Comparison of ENCODE assay signal across 8 cellular contexts in the genomic region with DNA sequence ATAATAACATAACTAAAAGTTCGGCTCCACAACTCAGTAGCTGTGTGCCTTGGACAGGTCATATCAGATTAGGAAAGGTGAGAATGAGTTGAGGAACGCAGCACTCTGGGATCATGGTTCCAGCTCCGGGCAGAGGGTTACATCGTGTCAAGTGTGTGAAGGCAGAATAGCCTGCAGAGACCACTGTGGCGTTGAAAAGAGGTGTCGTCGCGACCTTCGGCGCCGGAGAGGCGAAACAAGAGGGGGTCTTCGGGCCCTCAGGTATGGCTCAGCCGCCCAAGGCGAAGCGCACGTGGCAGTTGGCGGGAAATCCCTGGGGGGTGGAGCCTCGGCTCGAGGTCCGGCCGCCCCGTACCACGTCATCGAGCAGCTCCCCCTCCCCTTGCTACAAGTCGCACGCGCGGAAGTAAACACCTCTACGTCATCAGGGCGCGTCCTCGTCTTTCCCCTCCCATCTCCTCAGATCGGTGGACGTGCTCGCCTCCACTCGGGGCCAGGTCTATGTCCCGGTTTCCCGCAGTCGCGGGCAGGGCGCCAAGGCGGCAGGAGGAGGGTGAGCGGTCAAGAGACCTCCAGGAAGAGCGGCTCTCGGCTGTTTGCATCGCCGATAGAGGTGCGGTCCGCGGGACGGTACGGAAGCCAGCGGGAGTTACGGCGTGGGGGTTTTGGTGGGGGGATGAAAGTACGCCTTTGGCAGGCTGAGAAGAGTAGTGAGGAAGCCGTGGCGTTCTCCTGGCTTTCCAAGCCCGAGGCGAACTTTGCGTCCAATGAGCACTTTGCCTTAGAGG. TPM values are rescaled to one million over a fixed set of nuclear protein-coding genes. Genes with fewer than 3 reads are reported as not detected.
DNase-seq lines count a peak whose midpoint lies in the region; ATAC-seq, FAIRE-seq and TF ChIP-seq lines count a peak whose summit lies in the region.

A gene with protein sequence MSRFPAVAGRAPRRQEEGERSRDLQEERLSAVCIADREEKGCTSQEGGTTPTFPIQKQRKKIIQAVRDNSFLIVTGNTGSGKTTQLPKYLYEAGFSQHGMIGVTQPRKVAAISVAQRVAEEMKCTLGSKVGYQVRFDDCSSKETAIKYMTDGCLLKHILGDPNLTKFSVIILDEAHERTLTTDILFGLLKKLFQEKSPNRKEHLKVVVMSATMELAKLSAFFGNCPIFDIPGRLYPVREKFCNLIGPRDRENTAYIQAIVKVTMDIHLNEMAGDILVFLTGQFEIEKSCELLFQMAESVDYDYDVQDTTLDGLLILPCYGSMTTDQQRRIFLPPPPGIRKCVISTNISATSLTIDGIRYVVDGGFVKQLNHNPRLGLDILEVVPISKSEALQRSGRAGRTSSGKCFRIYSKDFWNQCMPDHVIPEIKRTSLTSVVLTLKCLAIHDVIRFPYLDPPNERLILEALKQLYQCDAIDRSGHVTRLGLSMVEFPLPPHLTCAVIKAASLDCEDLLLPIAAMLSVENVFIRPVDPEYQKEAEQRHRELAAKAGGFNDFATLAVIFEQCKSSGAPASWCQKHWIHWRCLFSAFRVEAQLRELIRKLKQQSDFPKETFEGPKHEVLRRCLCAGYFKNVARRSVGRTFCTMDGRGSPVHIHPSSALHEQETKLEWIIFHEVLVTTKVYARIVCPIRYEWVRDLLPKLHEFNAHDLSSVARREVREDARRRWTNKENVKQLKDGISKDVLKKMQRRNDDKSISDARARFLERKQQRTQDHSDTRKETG (plus strand): TSS at position 440 of the 788 bp plus-strand sequence. CDS start 62 bp downstream, at position 502.

- peak within 1 kb of the TSS; percentile 79 for H3K27ac ChIP-seq in right cardiac atrium (ENCODE audit: low read length)

- H3K4me1 ChIP-seq in right cardiac atrium (ENCODE audit: control insufficient read depth, insufficient read depth, low read length), result peaks cover 3% of the 10 kb centered on the region

- no peaks in the 10 kb centered on the region for H3K9me3 ChIP-seq in right cardiac atrium (ENCODE audit: control insufficient read depth, low read length)

- TF ChIP-seq POLR2A in GM12892 (IDR thresholded peaks at IDR 0.05; ENCODE audit: low read depth, low read length), result peak; percentile 67; the same call in 1 of the 2 replicates

- DNase-seq in GM12892 (ENCODE audit: insufficient read length) (peak; percentile 82), NCI-H1930 (lab: John Stamatoyannopoulos, UW) (peak; percentile 70 to 77), anterior cingulate cortex (lab: John Stamatoyannopoulos, UW) (peak; percentile 24 to 96 (median 85)), right cardiac atrium (peak; percentile 96 to 98 (median 97)), pulmonary artery endothelial cell (ENCODE audit: low read depth, low spot score) (peak; percentile 87), urothelium cell line (ENCODE audit: low spot score) (peak; percentile 100)

- ATAC-seq in HG02885 (IDR thresholded peaks at IDR 0.05; ENCODE audit: poor library complexity, unreplicated experiment) (peak; percentile 85), right cardiac atrium (peak; percentile 99)

- intact Hi-C loops in T-helper 2 cell treated with Interferon-gamma antibody and Interleukin-4, amounts not matched to agents 100 ng/mL and 5 ng/mL, for 36 hours (cut with micrococcal nuclease), result loop anchor here (1.0 to 10.0 kb wide), 3 partner anchors 54 to 411 kb away; a partner anchor contains a TSS
- intact Hi-C loops in right cardiac atrium (cut with DNase I), result no loop called here

- WGBS in right cardiac atrium, result 8% methylated on average over 62 of the region's 62 CpGs

- H3K27me3 ChIP-seq in right cardiac atrium (ENCODE audit: control insufficient read depth, insufficient read depth), result no peaks in the 10 kb centered on the region

- peak within 1 kb of the TSS; percentile 96 for H3K4me3 ChIP-seq in right cardiac atrium (ENCODE audit: low read length)

- FAIRE-seq in GM12892 (lab: Jason Lieb, UNC) (peak; percentile 95), urothelium cell line (lab: Jason Lieb, UNC) (peak; percentile 99)

RNA-seq across cellular contexts. Expression of the gene that starts here (rescaled TPM):
- polyA plus RNA-seq in GM12892 (2012; ENCODE audit: missing spikeins), result 12.8 TPM
- 15.3 and 15.6 TPM in 2 replicates for total RNA-seq in T-helper 2 cell treated with Interferon-gamma antibody and Interleukin-4, amounts not matched to agents 100 ng/mL and 5 ng/mL, for 36 hours
- total RNA-seq in right cardiac atrium, result 10 to 100 TPM; 17.2 to 21.7 (median 19.1) TPM
- 8.0 TPM for polyA plus RNA-seq in right cardiac atrium
- 57.6 and 58.6 TPM in 2 replicates for total RNA-seq in pulmonary artery endothelial cell

Comparison
In these comparisons a context has a peak if more than half of its experiments do, and no peak if none do; other contexts are left out.
1. Peak in every context shown above with its lines: DNase-seq, ATAC-seq, H3K4me3 ChIP-seq and H3K27ac ChIP-seq.